In genomic region chr11:58567889-58568512, GRCh38 we compare ENCODE assay signal across 8 cellular contexts. TPM values are rescaled to one million over a fixed set of nuclear protein-coding genes. Genes with fewer than 3 reads are reported as not detected.
DNase-seq lines count a peak whose midpoint lies in the region; ATAC-seq and TF ChIP-seq lines count a peak whose summit lies in the region.

No MANE protein-coding gene starts in this region.

- H3K4me3 ChIP-seq in DOHH2 (ENCODE audit: low read length) (no peak overlapping the region), Panc1 (ENCODE audit: low read depth in 2 of 2, low read length in 2 of 2) (no peak overlapping the region), gastroesophageal sphincter (no peak overlapping the region), retinal pigment epithelial cell (ENCODE audit: low read length) (no peak overlapping the region)

- peaks cover 33% of the 10 kb centered on the region for H3K36me3 Mint-ChIP-seq in activated T-helper 1 cell treated with anti-CD3 and anti-CD28 coated beads, Interleukin-12 subunit alpha, Interleukin-12 subunit beta, Interleukin-2, Interleukin-4 antibody, amounts not matched to agents 30 ng/mL and 10 ng/mL and 1 ng/mL, durations not matched to agents 14 hours and 24 hours and 36 hours (ENCODE audit: low read depth)

- H3K79me2 ChIP-seq in DOHH2 (ENCODE audit: control insufficient read depth, low read length) = peaks cover 98% of the 10 kb centered on the region

- H3K27ac ChIP-seq in DOHH2 (ENCODE audit: low read depth, low read length) (no peak overlapping the region), Panc1 (ENCODE audit: low read length) (no peak overlapping the region), gastroesophageal sphincter (no peak overlapping the region)

- POLR2A ChIA-PET in Panc1 (lab: Charles Lee) = interaction anchor here (0.7 to 1.2 kb wide), 2 partner anchors 9 to 793 kb away, joined by 3 read pairs; no protein-coding TSS in a partner anchor

- BruUV-seq in Panc1 (replicated peaks; lab: Mats Ljungman, UMichigan) = no TSS peak

- TF ChIP-seq EP300 in gastroesophageal sphincter (IDR thresholded peaks at IDR 0.05) = no peak

- no peaks in the 10 kb centered on the region for H3K9me2 ChIP-seq in DOHH2 (replicated peaks; ENCODE audit: control insufficient read depth, low read length)

- H4K20me1 ChIP-seq in DOHH2 (ENCODE audit: control insufficient read depth, insufficient read depth, low read depth, low read length) = peaks cover 7% of the 10 kb centered on the region

- WGBS in gastroesophageal sphincter (ENCODE audit: low coverage in 1 of 2), 2 donors = 58 to 67% methylated on average over 3 to 4 of the region's 4 CpGs

- H3K27me3 ChIP-seq in DOHH2 (ENCODE audit: control insufficient read depth, low read length) (no peaks in the 10 kb centered on the region), Panc1 (ENCODE audit: control insufficient read depth, insufficient read depth, low read length) (no peaks in the 10 kb centered on the region), gastroesophageal sphincter (no peaks in the 10 kb centered on the region)

- peak overlapping the region; percentile 28 for H3K27ac Mint-ChIP-seq in activated T-helper 1 cell treated with anti-CD3 and anti-CD28 coated beads, Interleukin-12 subunit alpha, Interleukin-12 subunit beta, Interleukin-2, Interleukin-4 antibody, amounts not matched to agents 30 ng/mL and 10 ng/mL and 1 ng/mL, durations not matched to agents 14 hours and 24 hours and 36 hours

- CTCF ChIA-PET in Panc1 (lab: Charles Lee) = interaction anchor here (0.5 to 1.3 kb wide), 3 partner anchors 60 to 1222 kb away, joined by 3 to 5 read pairs (median 5); no protein-coding TSS in a partner anchor

- H3K9me3 Mint-ChIP-seq in activated T-helper 1 cell treated with anti-CD3 and anti-CD28 coated beads, Interleukin-12 subunit alpha, Interleukin-12 subunit beta, Interleukin-2, Interleukin-4 antibody, amounts not matched to agents 30 ng/mL and 10 ng/mL and 1 ng/mL, durations not matched to agents 14 hours and 24 hours and 36 hours = no peaks in the 10 kb centered on the region

- H3K4me2 ChIP-seq in DOHH2 (ENCODE audit: low read length) = no peak overlapping the region

- peaks cover 15% of the 10 kb centered on the region; the same call in 1 of the 2 replicates for H3F3A ChIP-seq in DOHH2 (ENCODE audit: control insufficient read depth, insufficient read depth)

- ATAC-seq in HG03571 (IDR thresholded peaks at IDR 0.05; ENCODE audit: unreplicated experiment) (peak; percentile 92), Panc1 (peak; percentile 97), gastroesophageal sphincter (no peak)

- DNase-seq in GM20000 (ENCODE audit: low spot score) (peak; percentile 45), Panc1 (ENCODE audit: low read depth, low spot score) (peak; percentile 39), retinal pigment epithelial cell (ENCODE audit: low read depth) (peak; percentile 8), GM19238 (ENCODE audit: insufficient read length, low spot score) (no peak)
- DNase-seq in activated T-helper 1 cell treated with anti-CD3 and anti-CD28 coated beads, Interleukin-12 subunit alpha, Interleukin-12 subunit beta, Interleukin-2, Interleukin-4 antibody, amounts not matched to agents 30 ng/mL and 10 ng/mL and 1 ng/mL, durations not matched to agents 14 hours and 24 hours and 36 hours (ENCODE audit: low spot score) = peak; percentile 53

- peaks cover 56% of the 10 kb centered on the region for H3K4me1 Mint-ChIP-seq in activated T-helper 1 cell treated with anti-CD3 and anti-CD28 coated beads, Interleukin-12 subunit alpha, Interleukin-12 subunit beta, Interleukin-2, Interleukin-4 antibody, amounts not matched to agents 30 ng/mL and 10 ng/mL and 1 ng/mL, durations not matched to agents 14 hours and 24 hours and 36 hours (ENCODE audit: low read depth)

- H3K27me3 Mint-ChIP-seq in activated T-helper 1 cell treated with anti-CD3 and anti-CD28 coated beads, Interleukin-12 subunit alpha, Interleukin-12 subunit beta, Interleukin-2, Interleukin-4 antibody, amounts not matched to agents 30 ng/mL and 10 ng/mL and 1 ng/mL, durations not matched to agents 14 hours and 24 hours and 36 hours (ENCODE audit: insufficient read depth) = no peaks in the 10 kb centered on the region

- H3K36me3 ChIP-seq in DOHH2 (ENCODE audit: control insufficient read depth, low read length) (peaks cover 87% of the 10 kb centered on the region), Panc1 (ENCODE audit: control insufficient read depth, insufficient read depth, low read length) (no peaks in the 10 kb centered on the region), gastroesophageal sphincter (peaks cover 0 to 66% of the 10 kb centered on the region in 2 donors)

- in situ Hi-C loops in Panc1 (cut with HindIII; ENCODE audit: low pct_unique_long_range_greater_than_20kb, low sequenced_read_pairs) = no loop called here

- no peak for TF ChIP-seq POLR2A in gastroesophageal sphincter (IDR thresholded peaks at IDR 0.05)

- TF ChIP-seq CTCF in DOHH2 (IDR thresholded peaks at IDR 0.05; ENCODE audit: low read depth, low read length, poor library complexity, severe bottlenecking) (peak; percentile 86), GM20000 (IDR thresholded peaks at IDR 0.05; ENCODE audit: extremely low read depth, missing control alignments) (peak; percentile 64), Panc1 (IDR thresholded peaks at IDR 0.05) (peak; percentile 89), gastroesophageal sphincter (IDR thresholded peaks at IDR 0.05) (peak; percentile 52 to 81 (median 66)), retinal pigment epithelial cell (conservative IDR thresholded peaks at IDR 0.05; ENCODE audit: low read depth, low read length) (peak; percentile 89)

- peaks cover 41% of the 10 kb centered on the region for H3K4me1 ChIP-seq in DOHH2 (ENCODE audit: control insufficient read depth, low read length)
- no peaks in the 10 kb centered on the region for H3K4me1 ChIP-seq in Panc1 (ENCODE audit: control insufficient read depth, insufficient read depth, low read length)
- H3K4me1 ChIP-seq in gastroesophageal sphincter = peaks cover 0 to 25% (median 0%) of the 10 kb centered on the region in 3 donors

- peak overlapping the region; percentile 34 for H3K4me3 Mint-ChIP-seq in activated T-helper 1 cell treated with anti-CD3 and anti-CD28 coated beads, Interleukin-12 subunit alpha, Interleukin-12 subunit beta, Interleukin-2, Interleukin-4 antibody, amounts not matched to agents 30 ng/mL and 10 ng/mL and 1 ng/mL, durations not matched to agents 14 hours and 24 hours and 36 hours

- no peaks in the 10 kb centered on the region for H3K9me3 ChIP-seq in DOHH2 (ENCODE audit: control insufficient read depth, insufficient read depth, low read length)
- H3K9me3 ChIP-seq in Panc1 (ENCODE audit: control insufficient read depth, insufficient read depth, low read depth, low read length) = no peaks in the 10 kb centered on the region
- no peaks in the 10 kb centered on the region for H3K9me3 ChIP-seq in gastroesophageal sphincter

- intact Hi-C loops in Panc1 (cut with micrococcal nuclease; ENCODE audit: unreplicated experiment) = loop anchor here (5.0 kb wide), 1 partner anchor 589 kb away; no protein-coding TSS in a partner anchor
- intact Hi-C loops in activated T-helper 1 cell treated with anti-CD3 and anti-CD28 coated beads, Interleukin-12 subunit alpha, Interleukin-12 subunit beta, Interleukin-2, Interleukin-4 antibody, amounts not matched to agents 30 ng/mL and 10 ng/mL and 1 ng/mL, durations not matched to agents 14 hours and 24 hours and 36 hours (cut with micrococcal nuclease) = loop anchor here (1.0 to 2.0 kb wide), 4 partner anchors 9 to 221 kb away; no protein-coding TSS in a partner anchor

RNA-seq across cellular contexts. Expression of gene LPXN, which starts 7.7 kb away (rescaled TPM):
- total RNA-seq in Panc1 (2021; ENCODE audit: unreplicated experiment) (3.0 TPM), gastroesophageal sphincter (1 to 10 TPM; 4.7 to 5.4 (median 5.3) TPM)
- polyA plus RNA-seq in Panc1 (2012; ENCODE audit: insufficient read length) = 1.7 TPM
- total RNA-seq in activated T-helper 1 cell treated with anti-CD3 and anti-CD28 coated beads, Interleukin-12 subunit alpha, Interleukin-12 subunit beta, Interleukin-2, Interleukin-4 antibody, amounts not matched to agents 30 ng/mL and 10 ng/mL and 1 ng/mL, durations not matched to agents 14 hours and 24 hours and 36 hours = 70.4 and 73.6 TPM in 2 replicates

RNA-seq across cellular contexts. Expression of gene ZFP91, which starts 10.9 kb away (rescaled TPM):
- total RNA-seq in Panc1 (2021; ENCODE audit: unreplicated experiment) = 80.4 TPM
- 31.9 TPM for polyA plus RNA-seq in Panc1 (2012; ENCODE audit: insufficient read length)
- 59.2 and 60.2 TPM in 2 replicates for total RNA-seq in activated T-helper 1 cell treated with anti-CD3 and anti-CD28 coated beads, Interleukin-12 subunit alpha, Interleukin-12 subunit beta, Interleukin-2, Interleukin-4 antibody, amounts not matched to agents 30 ng/mL and 10 ng/mL and 1 ng/mL, durations not matched to agents 14 hours and 24 hours and 36 hours
- 10 to 100 TPM; 64.9 to 94.8 (median 89.7) TPM for total RNA-seq in gastroesophageal sphincter

RNA-seq across cellular contexts. Expression of gene CNTF, which starts 54.5 kb away (rescaled TPM):
- total RNA-seq in Panc1 (2021; ENCODE audit: unreplicated experiment) (3.0 TPM), gastroesophageal sphincter (1 to 10 TPM; 1.2 to 2.4 (median 1.6) TPM)
- 0.97 TPM for polyA plus RNA-seq in Panc1 (2012; ENCODE audit: insufficient read length)
- 4.1 and 4.3 TPM in 2 replicates for total RNA-seq in activated T-helper 1 cell treated with anti-CD3 and anti-CD28 coated beads, Interleukin-12 subunit alpha, Interleukin-12 subunit beta, Interleukin-2, Interleukin-4 antibody, amounts not matched to agents 30 ng/mL and 10 ng/mL and 1 ng/mL, durations not matched to agents 14 hours and 24 hours and 36 hours

Comparison
In these comparisons a context has a peak if more than half of its experiments do, and no peak if none do; other contexts are left out.
1. RNA of gene LPXN, which starts 7.7 kb away (total RNA-seq): 70.4 to 73.6 TPM in activated T-helper 1 cell treated with anti-CD3 and anti-CD28 coated beads, Interleukin-12 subunit alpha, Interleukin-12 subunit beta, Interleukin-2, Interleukin-4 antibody, amounts not matched to agents 30 ng/mL and 10 ng/mL and 1 ng/mL, durations not matched to agents 14 hours and 24 hours and 36 hours; 4.7 to 5.4 TPM in gastroesophageal sphincter and 3.0 TPM in Panc1 (single experiment); every median in the first group is over 10 times any median in the second.
2. Peak in every context shown above with its lines, with median percentiles within 50 percentile points of each other: CTCF ChIP-seq.